8 cellular contexts compared by ENCODE assay signal in the genomic region with DNA sequence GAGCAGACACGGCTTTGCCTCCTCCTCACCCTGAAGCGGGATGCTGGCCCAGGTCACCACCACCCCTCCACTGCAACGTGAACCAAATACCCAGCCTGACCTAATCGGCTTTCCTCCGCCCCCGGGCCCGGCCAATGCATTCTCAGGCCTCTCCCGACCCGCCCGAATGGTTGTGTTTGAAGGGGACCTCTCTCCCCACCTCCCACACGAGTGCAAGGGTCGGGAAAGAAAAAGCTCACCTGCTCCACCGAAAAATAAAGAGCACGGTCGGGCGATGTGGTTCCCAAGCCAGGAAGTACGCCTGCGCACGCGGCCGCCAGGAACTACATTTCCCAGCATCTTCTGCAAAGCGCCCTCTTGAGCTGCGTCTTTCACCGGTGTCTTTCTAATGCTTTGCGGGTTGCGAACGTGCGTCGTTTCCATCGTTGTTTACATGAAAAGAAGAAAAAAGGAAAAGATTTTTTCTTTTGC. TPM values are rescaled to one million over a fixed set of nuclear protein-coding genes. Genes with fewer than 3 reads are reported as not detected.
DNase-seq lines count a peak whose midpoint lies in the region; ATAC-seq and TF ChIP-seq lines count a peak whose summit lies in the region.

A gene (minus strand): TSS at position 282 of the 471 bp plus-strand sequence.

- DNase-seq in H9 (peak; percentile 82), RPMI7951 (ENCODE audit: low read depth) (peak; percentile 44), T47D (ENCODE audit: low read depth in 1 of 2, low spot score in 1 of 2) (peak; percentile 74 to 89), iPS-NIHi11 (ENCODE audit: low spot score) (peak; percentile 77), A172 (ENCODE audit: low spot score) (no peak)

- H3K36me3 ChIP-seq in skeletal muscle tissue (ENCODE audit: control insufficient read depth in 3 of 3, insufficient read depth in 3 of 3, low read length in 3 of 3): no peaks in the 10 kb centered on the region

- no peak within 1 kb of the TSS for H2BK12ac ChIP-seq in H9 (ENCODE audit: insufficient read length, low read depth, low read length)

- peaks cover 12 to 23% (median 15%) of the 10 kb centered on the region in 3 experiments; a peak in 6 of 7 replicates for H3K36me3 Mint-ChIP-seq in H9 (ENCODE audit: insufficient read depth in 1 of 3, low read depth in 3 of 3)

- H3K9me3 ChIP-seq in H9 (ENCODE audit: control insufficient read depth, low read depth, low read length) (no peaks in the 10 kb centered on the region), skeletal muscle tissue (ENCODE audit: control insufficient read depth in 3 of 3, low read length in 3 of 3) (peaks cover 2 to 8% (median 4%) of the 10 kb centered on the region in 3 donors)

- in situ Hi-C loops in T47D (cut with HindIII; ENCODE audit: low pct_unique_long_range_greater_than_20kb, low sequenced_read_pairs): no loop called here

- no CpG with 5 or more reads among the region's 30 CpGs for WGBS in H9 (ENCODE audit: extremely low coverage, insufficient read length, low lambda C conversion rate)

- peak within 1 kb of the TSS; percentile 62; the same call in 1 of the 2 replicates for H3K14ac ChIP-seq in H9 (ENCODE audit: insufficient read depth, low read length)

- no peak within 1 kb of the TSS for H3K4ac ChIP-seq in H9 (ENCODE audit: low read depth, low read length)

- H2BK120ac ChIP-seq in H9 (ENCODE audit: low read depth, low read length, poor library complexity, severe bottlenecking): no peak within 1 kb of the TSS

- peaks cover 51 to 64% of the 10 kb centered on the region in 2 experiments for H3K9me3 Mint-ChIP-seq in H9

- no peak within 1 kb of the TSS for H4K8ac ChIP-seq in H9 (replicated peaks; ENCODE audit: insufficient read length, low read depth, low read length)

- H3K27ac Mint-ChIP-seq in H9: peak within 1 kb of the TSS in 1 of 3 experiments; percentile 81; a peak in 2 of 7 replicates

- peak within 1 kb of the TSS; percentile 73 for H3K18ac ChIP-seq in H9 (ENCODE audit: insufficient read length, low read depth, low read length)

- no peaks in the 10 kb centered on the region for H4K20me1 ChIP-seq in H9 (ENCODE audit: control insufficient read depth, insufficient read depth, insufficient read length)

- peak within 1 kb of the TSS; percentile 39 for H3K4me2 ChIP-seq in H9 (ENCODE audit: insufficient read depth, insufficient read length, low read length)

- peak within 1 kb of the TSS; percentile 41 for H3K9ac ChIP-seq in H9 (ENCODE audit: extremely low read depth, insufficient read length, low read length)
- H3K9ac ChIP-seq in skeletal muscle tissue (ENCODE audit: low read depth in 1 of 3, low read length in 3 of 3): no peak within 1 kb of the TSS

- no peak within 1 kb of the TSS for H3K27ac ChIP-seq in H9 (ENCODE audit: insufficient read length, low read depth, low read length)
- H3K27ac ChIP-seq in skeletal muscle tissue (ENCODE audit: low read depth, low read length): no peak within 1 kb of the TSS

- no peak within 1 kb of the TSS for H3K23ac ChIP-seq in H9 (ENCODE audit: insufficient read length, low read depth, low read length)

- ATAC-seq in HG02678 (IDR thresholded peaks at IDR 0.05; ENCODE audit: unreplicated experiment) (no peak), GM21447 (IDR thresholded peaks at IDR 0.05; ENCODE audit: unreplicated experiment) (no peak)

- H3T11ph ChIP-seq in H9 (ENCODE audit: low read length): no peak within 1 kb of the TSS

- peaks cover 3 to 6% of the 10 kb centered on the region in 2 experiments; a peak in 3 of 4 replicates for H3K4me1 Mint-ChIP-seq in H9

- peaks cover 2% of the 10 kb centered on the region for H3K27me3 Mint-ChIP-seq in H9 (ENCODE audit: low read depth)

- H3K23me2 ChIP-seq in H9 (ENCODE audit: insufficient read length, low read depth, low read length, poor library complexity, severe bottlenecking): peaks cover 2% of the 10 kb centered on the region

- no peak within 1 kb of the TSS for H3K56ac ChIP-seq in H9 (ENCODE audit: insufficient read length, low read depth, low read length)

- H4K5ac ChIP-seq in H9 (ENCODE audit: insufficient read length, low read depth, low read length): no peak within 1 kb of the TSS

- no peaks in the 10 kb centered on the region for H3K4me1 ChIP-seq in H9 (ENCODE audit: insufficient read depth, low read length)
- no peaks in the 10 kb centered on the region for H3K4me1 ChIP-seq in skeletal muscle tissue (ENCODE audit: control insufficient read depth in 3 of 3, insufficient read depth in 3 of 3, low read length in 3 of 3)

- H2AK5ac ChIP-seq in H9 (ENCODE audit: insufficient read length, low read length): no peak within 1 kb of the TSS

- no peaks in the 10 kb centered on the region for H3K79me2 ChIP-seq in H9 (ENCODE audit: insufficient read depth, low read length)

- peak within 1 kb of the TSS; percentile 35 for H2AFZ ChIP-seq in H9 (ENCODE audit: low read length)

- no peak within 1 kb of the TSS for H2BK15ac ChIP-seq in H9 (ENCODE audit: low read depth, low read length)

- H3K27me3 ChIP-seq in H9 (ENCODE audit: insufficient read depth, low read length) (no peaks in the 10 kb centered on the region), skeletal muscle tissue (ENCODE audit: control insufficient read depth in 3 of 3, insufficient read depth in 3 of 3, low read length in 3 of 3) (no peaks in the 10 kb centered on the region)

- peak within 1 kb of the TSS; percentile 82 for H3K4me3 Mint-ChIP-seq in H9

- H2BK20ac ChIP-seq in H9 (ENCODE audit: low read depth, low read length, poor library complexity, severe bottlenecking): no peak within 1 kb of the TSS

- no peak within 1 kb of the TSS for H4K91ac ChIP-seq in H9 (ENCODE audit: insufficient read length, low read depth, low read length)

- peak within 1 kb of the TSS; percentile 48 to 69 (median 52) for H3K4me3 ChIP-seq in skeletal muscle tissue (ENCODE audit: low read length in 3 of 3)

- no peak within 1 kb of the TSS for H2BK5ac ChIP-seq in H9 (ENCODE audit: insufficient read length, low read length)

- H3K79me1 ChIP-seq in H9 (ENCODE audit: insufficient read depth, low read depth, low read length, poor library complexity, severe bottlenecking): no peaks in the 10 kb centered on the region

- TF ChIP-seq CTCF in H9 (conservative IDR thresholded peaks at IDR 0.05): no peak

RNA-seq across cellular contexts. Expression of the gene that starts here (rescaled TPM):
- total RNA-seq in H9 (2021): 10.7 and 13.2 TPM in 2 replicates
- total RNA-seq in RPMI7951 (2014; rRNA removed; shearing (Covaris generic)): 1.8 and 4.2 TPM in 2 replicates
- 3.1 TPM for total RNA-seq in skeletal muscle tissue
- not detected in 2 replicates for total RNA-seq in A172 (2014; rRNA removed; shearing (Covaris generic))
